In the genomic region with DNA sequence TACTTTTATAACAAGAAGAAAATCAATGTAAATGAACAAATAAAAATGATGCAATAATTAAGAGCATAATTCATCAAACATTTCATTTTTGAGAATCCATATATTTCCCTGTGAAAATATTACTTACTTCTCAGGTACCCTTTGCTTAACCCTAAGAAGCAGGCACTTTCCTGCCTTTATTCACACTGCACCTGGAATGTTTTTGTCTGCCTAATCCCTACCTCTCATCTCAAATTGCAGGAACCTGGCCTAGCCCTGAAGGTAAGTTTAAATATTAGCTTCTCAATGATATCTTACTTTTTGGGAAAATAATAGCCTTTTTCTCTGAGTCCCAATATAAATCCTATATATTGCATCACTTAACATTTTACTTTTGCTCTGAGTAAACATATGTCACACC, we compare ENCODE assay signal across 3 cellular contexts.
A peak's percentile ranks its signal among the peaks of the same experiment; 100 is the strongest.
TF ChIP-seq lines count a peak whose summit lies in the region.

No MANE protein-coding gene starts in this region.

TF ChIP-seq in HepG2, 621 proteins besides CTCF, POLR2A, EP300 and RAD21:
- TF ChIP-seq ZNF333 (CRISPR knock-in tag; IDR thresholded peaks at IDR 0.05; ENCODE audit: borderline replicate concordance) = no peak
- TF ChIP-seq, protein P1, sequence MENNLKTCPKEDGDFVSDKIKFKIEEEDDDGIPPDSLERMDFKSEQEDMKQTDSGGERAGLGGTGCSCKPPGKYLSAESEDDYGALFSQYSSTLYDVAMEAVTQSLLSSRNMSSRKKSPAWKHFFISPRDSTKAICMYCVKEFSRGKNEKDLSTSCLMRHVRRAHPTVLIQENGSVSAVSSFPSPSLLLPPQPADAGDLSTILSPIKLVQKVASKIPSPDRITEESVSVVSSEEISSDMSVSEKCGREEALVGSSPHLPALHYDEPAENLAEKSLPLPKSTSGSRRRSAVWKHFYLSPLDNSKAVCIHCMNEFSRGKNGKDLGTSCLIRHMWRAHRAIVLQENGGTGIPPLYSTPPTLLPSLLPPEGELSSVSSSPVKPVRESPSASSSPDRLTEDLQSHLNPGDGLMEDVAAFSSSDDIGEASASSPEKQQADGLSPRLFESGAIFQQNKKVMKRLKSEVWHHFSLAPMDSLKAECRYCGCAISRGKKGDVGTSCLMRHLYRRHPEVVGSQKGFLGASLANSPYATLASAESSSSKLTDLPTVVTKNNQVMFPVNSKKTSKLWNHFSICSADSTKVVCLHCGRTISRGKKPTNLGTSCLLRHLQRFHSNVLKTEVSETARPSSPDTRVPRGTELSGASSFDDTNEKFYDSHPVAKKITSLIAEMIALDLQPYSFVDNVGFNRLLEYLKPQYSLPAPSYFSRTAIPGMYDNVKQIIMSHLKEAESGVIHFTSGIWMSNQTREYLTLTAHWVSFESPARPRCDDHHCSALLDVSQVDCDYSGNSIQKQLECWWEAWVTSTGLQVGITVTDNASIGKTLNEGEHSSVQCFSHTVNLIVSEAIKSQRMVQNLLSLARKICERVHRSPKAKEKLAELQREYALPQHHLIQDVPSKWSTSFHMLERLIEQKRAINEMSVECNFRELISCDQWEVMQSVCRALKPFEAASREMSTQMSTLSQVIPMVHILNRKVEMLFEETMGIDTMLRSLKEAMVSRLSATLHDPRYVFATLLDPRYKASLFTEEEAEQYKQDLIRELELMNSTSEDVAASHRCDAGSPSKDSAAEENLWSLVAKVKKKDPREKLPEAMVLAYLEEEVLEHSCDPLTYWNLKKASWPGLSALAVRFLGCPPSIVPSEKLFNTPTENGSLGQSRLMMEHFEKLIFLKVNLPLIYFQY (CRISPR knock-in tag; IDR thresholded peaks at IDR 0.05; ENCODE audit: borderline replicate concordance) = no peak
- peak; percentile 32; the same call in 1 of the 2 replicates for TF ChIP-seq ATF7 (IDR thresholded peaks at IDR 0.05)
- TF ChIP-seq ATF7 (CRISPR knock-in tag; IDR thresholded peaks at IDR 0.05) = no peak
TF ChIP-seq in HepG2: peak in this region for 1.

TF ChIP-seq in GM23338, 12 proteins besides CTCF, POLR2A, EP300 and RAD21 (continues in another document):
- TF ChIP-seq ZNF114 (CRISPR knock-in tag; IDR thresholded peaks at IDR 0.05) = no peak
- TF ChIP-seq, protein P2, sequence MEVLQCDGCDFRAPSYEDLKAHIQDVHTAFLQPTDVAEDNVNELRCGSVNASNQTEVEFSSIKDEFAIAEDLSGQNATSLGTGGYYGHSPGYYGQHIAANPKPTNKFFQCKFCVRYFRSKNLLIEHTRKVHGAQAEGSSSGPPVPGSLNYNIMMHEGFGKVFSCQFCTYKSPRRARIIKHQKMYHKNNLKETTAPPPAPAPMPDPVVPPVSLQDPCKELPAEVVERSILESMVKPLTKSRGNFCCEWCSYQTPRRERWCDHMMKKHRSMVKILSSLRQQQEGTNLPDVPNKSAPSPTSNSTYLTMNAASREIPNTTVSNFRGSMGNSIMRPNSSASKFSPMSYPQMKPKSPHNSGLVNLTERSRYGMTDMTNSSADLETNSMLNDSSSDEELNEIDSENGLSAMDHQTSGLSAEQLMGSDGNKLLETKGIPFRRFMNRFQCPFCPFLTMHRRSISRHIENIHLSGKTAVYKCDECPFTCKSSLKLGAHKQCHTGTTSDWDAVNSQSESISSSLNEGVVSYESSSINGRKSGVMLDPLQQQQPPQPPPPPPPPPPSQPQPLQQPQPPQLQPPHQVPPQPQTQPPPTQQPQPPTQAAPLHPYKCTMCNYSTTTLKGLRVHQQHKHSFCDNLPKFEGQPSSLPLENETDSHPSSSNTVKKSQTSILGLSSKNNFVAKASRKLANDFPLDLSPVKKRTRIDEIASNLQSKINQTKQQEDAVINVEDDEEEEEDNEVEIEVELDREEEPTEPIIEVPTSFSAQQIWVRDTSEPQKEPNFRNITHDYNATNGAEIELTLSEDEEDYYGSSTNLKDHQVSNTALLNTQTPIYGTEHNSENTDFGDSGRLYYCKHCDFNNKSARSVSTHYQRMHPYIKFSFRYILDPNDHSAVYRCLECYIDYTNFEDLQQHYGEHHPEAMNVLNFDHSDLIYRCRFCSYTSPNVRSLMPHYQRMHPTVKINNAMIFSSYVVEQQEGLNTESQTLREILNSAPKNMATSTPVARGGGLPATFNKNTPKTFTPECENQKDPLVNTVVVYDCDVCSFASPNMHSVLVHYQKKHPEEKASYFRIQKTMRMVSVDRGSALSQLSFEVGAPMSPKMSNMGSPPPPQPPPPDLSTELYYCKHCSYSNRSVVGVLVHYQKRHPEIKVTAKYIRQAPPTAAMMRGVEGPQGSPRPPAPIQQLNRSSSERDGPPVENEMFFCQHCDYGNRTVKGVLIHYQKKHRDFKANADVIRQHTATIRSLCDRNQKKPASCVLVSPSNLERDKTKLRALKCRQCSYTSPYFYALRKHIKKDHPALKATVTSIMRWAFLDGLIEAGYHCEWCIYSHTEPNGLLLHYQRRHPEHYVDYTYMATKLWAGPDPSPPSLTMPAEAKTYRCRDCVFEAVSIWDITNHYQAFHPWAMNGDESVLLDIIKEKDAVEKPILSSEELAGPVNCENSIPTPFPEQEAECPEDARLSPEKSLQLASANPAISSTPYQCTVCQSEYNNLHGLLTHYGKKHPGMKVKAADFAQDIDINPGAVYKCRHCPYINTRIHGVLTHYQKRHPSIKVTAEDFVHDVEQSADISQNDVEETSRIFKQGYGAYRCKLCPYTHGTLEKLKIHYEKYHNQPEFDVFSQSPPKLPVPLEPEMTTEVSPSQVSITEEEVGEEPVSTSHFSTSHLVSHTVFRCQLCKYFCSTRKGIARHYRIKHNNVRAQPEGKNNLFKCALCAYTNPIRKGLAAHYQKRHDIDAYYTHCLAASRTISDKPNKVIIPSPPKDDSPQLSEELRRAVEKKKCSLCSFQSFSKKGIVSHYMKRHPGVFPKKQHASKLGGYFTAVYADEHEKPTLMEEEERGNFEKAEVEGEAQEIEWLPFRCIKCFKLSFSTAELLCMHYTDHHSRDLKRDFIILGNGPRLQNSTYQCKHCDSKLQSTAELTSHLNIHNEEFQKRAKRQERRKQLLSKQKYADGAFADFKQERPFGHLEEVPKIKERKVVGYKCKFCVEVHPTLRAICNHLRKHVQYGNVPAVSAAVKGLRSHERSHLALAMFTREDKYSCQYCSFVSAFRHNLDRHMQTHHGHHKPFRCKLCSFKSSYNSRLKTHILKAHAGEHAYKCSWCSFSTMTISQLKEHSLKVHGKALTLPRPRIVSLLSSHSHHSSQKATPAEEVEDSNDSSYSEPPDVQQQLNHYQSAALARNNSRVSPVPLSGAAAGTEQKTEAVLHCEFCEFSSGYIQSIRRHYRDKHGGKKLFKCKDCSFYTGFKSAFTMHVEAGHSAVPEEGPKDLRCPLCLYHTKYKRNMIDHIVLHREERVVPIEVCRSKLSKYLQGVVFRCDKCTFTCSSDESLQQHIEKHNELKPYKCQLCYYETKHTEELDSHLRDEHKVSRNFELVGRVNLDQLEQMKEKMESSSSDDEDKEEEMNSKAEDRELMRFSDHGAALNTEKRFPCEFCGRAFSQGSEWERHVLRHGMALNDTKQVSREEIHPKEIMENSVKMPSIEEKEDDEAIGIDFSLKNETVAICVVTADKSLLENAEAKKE (CRISPR knock-in tag; IDR thresholded peaks at IDR 0.05) = no peak
- no peak for TF ChIP-seq NANOG (IDR thresholded peaks at IDR 0.05; ENCODE audit: borderline replicate concordance)
- no peak for TF ChIP-seq STAT1 (IDR thresholded peaks at IDR 0.05; ENCODE audit: unreplicated experiment)
- no peak for TF ChIP-seq CREB1 (CRISPR knock-in tag; IDR thresholded peaks at IDR 0.05; ENCODE audit: low read depth)
- TF ChIP-seq ZNF331 (CRISPR knock-in tag; IDR thresholded peaks at IDR 0.05; ENCODE audit: low read depth) = no peak

TF ChIP-seq in H1, 55 proteins besides CTCF, POLR2A, EP300 and RAD21:
- TF ChIP-seq KDM1A (IDR thresholded peaks at IDR 0.05; ENCODE audit: borderline replicate concordance, low read length) (no peak), TEAD4 (IDR thresholded peaks at IDR 0.05; ENCODE audit: low read depth, low read length) (peak; percentile 68), SP4 (IDR thresholded peaks at IDR 0.05; ENCODE audit: low read length) (no peak), CEBPB (IDR thresholded peaks at IDR 0.05; ENCODE audit: low read depth, low read length) (0 out of 2 replicates have a peak, but pooled peaks have one; percentile 2), ZNF274 (IDR thresholded peaks at IDR 0.05; ENCODE audit: borderline replicate concordance, extremely low read depth, low read length) (no peak), POLR2AphosphoS5 (IDR thresholded peaks at IDR 0.05; ENCODE audit: low read depth, low read length) (no peak), RFX5 (IDR thresholded peaks at IDR 0.05; ENCODE audit: borderline replicate concordance, low read depth, low read length) (no peak), JUND (IDR thresholded peaks at IDR 0.05; ENCODE audit: low read length) (no peak), SUZ12 (IDR thresholded peaks at IDR 0.05; ENCODE audit: low read length) (no peak)
- TF ChIP-seq, protein P3, sequence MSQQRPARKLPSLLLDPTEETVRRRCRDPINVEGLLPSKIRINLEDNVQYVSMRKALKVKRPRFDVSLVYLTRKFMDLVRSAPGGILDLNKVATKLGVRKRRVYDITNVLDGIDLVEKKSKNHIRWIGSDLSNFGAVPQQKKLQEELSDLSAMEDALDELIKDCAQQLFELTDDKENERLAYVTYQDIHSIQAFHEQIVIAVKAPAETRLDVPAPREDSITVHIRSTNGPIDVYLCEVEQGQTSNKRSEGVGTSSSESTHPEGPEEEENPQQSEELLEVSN (IDR thresholded peaks at IDR 0.05) = no peak
TF ChIP-seq in H1: peak in this region for 2.
